ENCODE assay signal across 30 cellular contexts in the genomic region with DNA sequence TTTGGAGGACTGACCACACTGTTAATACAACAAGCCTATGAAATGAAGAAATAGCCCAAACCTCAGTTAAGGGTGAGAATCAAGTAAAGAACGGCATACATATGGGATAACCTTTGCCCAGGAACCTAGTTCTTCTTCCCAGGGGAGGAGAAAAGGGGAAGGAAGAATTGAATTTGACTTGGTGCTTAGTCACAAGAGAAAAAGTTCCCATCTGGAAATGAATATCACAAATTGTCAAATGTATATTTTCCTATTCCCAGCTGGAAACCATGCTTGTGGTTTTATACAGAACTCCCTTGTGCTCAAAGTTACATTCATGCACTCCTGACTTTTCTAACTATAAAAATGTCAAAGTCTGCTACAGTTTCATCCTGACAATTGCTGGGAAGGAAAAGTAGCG. TPM values are rescaled to one million over a fixed set of nuclear protein-coding genes. Genes with fewer than 3 reads are reported as not detected.
DNase-seq lines count a peak whose midpoint lies in the region; TF ChIP-seq lines count a peak whose summit lies in the region.
"Had no signal": no experiment of that assay in that cellular context is flagged by ENCODE, and none has a peak within 500 bp of the region (broad histone marks: within the 10 kb centered on the region; RNA-seq: fewer than 3 reads in every experiment).

No MANE protein-coding gene starts in this region.

- POLR2A ChIA-PET in Caco-2 (lab: Charles Lee) = no interaction called here

- H3K27me3 Mint-ChIP-seq in osteocyte (ENCODE audit: unreplicated experiment) (no peaks in the 10 kb centered on the region), Caco-2 (ENCODE audit: insufficient read depth, unreplicated experiment) (no peaks in the 10 kb centered on the region)

- H3K4me1 ChIP-seq in Caco-2 = 0 out of 2 replicates have a peak, but pooled peaks cover 2% of the 10 kb centered on the region
- H3K4me1 ChIP-seq: BLaER1, breast epithelium, colonic mucosa, gastrocnemius medialis had no signal

- H3K9me3 ChIP-seq in Caco-2 = no peaks in the 10 kb centered on the region
- H3K9me3 ChIP-seq: BLaER1, breast epithelium, colonic mucosa, gastrocnemius medialis, left ventricle myocardium inferior, tibial nerve had no signal

- H3K4me3 ChIP-seq in Caco-2 (ENCODE audit: low read depth, low read length) = no peak overlapping the region
- H3K4me3 ChIP-seq: BLaER1, breast epithelium, colonic mucosa, gastrocnemius medialis, left ventricle myocardium inferior, skin epidermis, tibial nerve had no signal

- intact Hi-C loops in Caco-2 (cut with micrococcal nuclease; ENCODE audit: unreplicated experiment) = no loop called here

- H3K36me3 Mint-ChIP-seq in osteocyte (ENCODE audit: unreplicated experiment) (no peaks in the 10 kb centered on the region), Caco-2 (ENCODE audit: insufficient read depth, unreplicated experiment) (no peaks in the 10 kb centered on the region)
- H3K36me3 Mint-ChIP-seq: naive B cell, WTC11 had no signal

- peak; percentile 56 for DNase-seq in EH (ENCODE audit: low read depth)
- DNase-seq in SK-MEL-5 (ENCODE audit: low read depth, low spot score) = peak; percentile 45
- peak; percentile 83 for DNase-seq in fibroblast of peridontal ligament (ENCODE audit: extremely low read depth)
- DNase-seq in osteocyte (ENCODE audit: extremely low spot score, unreplicated experiment) = no peak
- no peak for DNase-seq in DMS 273 treated with DMSO at 0.1 percent for 48 hours (lab: John Stamatoyannopoulos, UW)
- no peak for DNase-seq in DMS53 treated with DMSO at 0.1 percent for 48 hours (lab: John Stamatoyannopoulos, UW; ENCODE audit: unreplicated experiment)
- DNase-seq in Caco-2 = no peak
- DNase-seq: ACHN; activated CD4-positive, alpha-beta T cell treated with anti-CD3 and anti-CD28 coated beads, Interleukin-2, amount 50 U/mL, for 1 hour; activated naive CD4-positive, alpha-beta T cell treated with Interleukin-2 at 50 U/mL for 16 hours; activated T-cell treated with anti-CD3 and anti-CD28 coated beads, Interleukin-2, amount 50 U/mL, for 72 hours; Calu3; colonic mucosa; effector memory CD4-positive, alpha-beta T cell; gastrocnemius medialis; HFFc6; hypothalamus; Kasumi-1; left ventricle myocardium inferior; naive B cell; NCI-H510A; PC-3; Right ventricle myocardium superior; stimulated activated CD4-positive, alpha-beta T cell treated with anti-CD3 and anti-CD28 coated beads, Interleukin-2, amount 100 ng/mL, for 24 hours; SW 1271 had no signal

- no peaks in the 10 kb centered on the region for H3K27me3 ChIP-seq in Caco-2 (replicated peaks; ENCODE audit: control insufficient read depth, insufficient read depth, low read length)
- H3K27me3 ChIP-seq: BLaER1, breast epithelium, colonic mucosa, gastrocnemius medialis, tibial nerve had no signal

- no peaks in the 10 kb centered on the region for H3K36me3 ChIP-seq in Caco-2 (ENCODE audit: control insufficient read depth, insufficient read depth, low read length)
- H3K36me3 ChIP-seq: BLaER1, breast epithelium, colonic mucosa, gastrocnemius medialis, left ventricle myocardium inferior, tibial nerve had no signal

- in situ Hi-C loops in SK-MEL-5 (cut with HindIII; ENCODE audit: low pct_unique_long_range_greater_than_20kb, low sequenced_read_pairs) = no loop called here

- H3K9me3 Mint-ChIP-seq in osteocyte (ENCODE audit: unreplicated experiment) (no peaks in the 10 kb centered on the region), Caco-2 (ENCODE audit: unreplicated experiment) (no peaks in the 10 kb centered on the region)
- H3K9me3 Mint-ChIP-seq: activated T-cell treated with anti-CD3 and anti-CD28 coated beads, Interleukin-2, amount 50 U/mL, for 72 hours; HFFc6; naive B cell; WTC11 had no signal

- BruUV-seq in Caco-2 (replicated peaks; lab: Mats Ljungman, UMichigan) = no TSS peak

- TF ChIP-seq CTCF in osteocyte (IDR thresholded peaks at IDR 0.05) (no peak), Caco-2 (IDR thresholded peaks at IDR 0.05; ENCODE audit: insufficient read depth in 1 of 2, low read depth in 1 of 2, low read length in 1 of 2, severe bottlenecking in 1 of 2, unreplicated experiment in 1 of 2) (no peak)

- CTCF ChIA-PET in Caco-2 (lab: Charles Lee) = no interaction called here

- H3K27ac Mint-ChIP-seq in osteocyte (ENCODE audit: unreplicated experiment) (peak overlapping the region; percentile 62), Caco-2 (ENCODE audit: unreplicated experiment) (no peak overlapping the region)
- H3K27ac Mint-ChIP-seq: activated T-cell treated with anti-CD3 and anti-CD28 coated beads, Interleukin-2, amount 50 U/mL, for 72 hours; HFFc6; WTC11 had no signal

- H3K4me3 Mint-ChIP-seq in osteocyte (ENCODE audit: unreplicated experiment) = no peak overlapping the region
- H3K4me3 Mint-ChIP-seq in Caco-2 (ENCODE audit: unreplicated experiment) = no peak overlapping the region
- H3K4me3 Mint-ChIP-seq: activated T-cell treated with anti-CD3 and anti-CD28 coated beads, Interleukin-2, amount 50 U/mL, for 72 hours; HFFc6; naive B cell; WTC11 had no signal

- peaks cover 23% of the 10 kb centered on the region for H3K4me1 Mint-ChIP-seq in osteocyte (ENCODE audit: unreplicated experiment)
- H3K4me1 Mint-ChIP-seq in Caco-2 (ENCODE audit: low read depth, unreplicated experiment) = no peaks in the 10 kb centered on the region
- H3K4me1 Mint-ChIP-seq: naive B cell had no signal

RNA-seq across cellular contexts. Expression of gene GSAP, which starts 18.4 kb away (rescaled TPM):
- total RNA-seq in SK-MEL-5 (2014; rRNA removed; shearing (Covaris generic)) = 10.6 and 11.1 TPM in 2 replicates
- polyA plus RNA-seq in SK-MEL-5 (2015; cell fraction: cytosol; rRNA removed) = 4.1 and 6.7 TPM in 2 replicates
- polyA plus RNA-seq in SK-MEL-5 (2015; cell fraction: nucleus; rRNA removed) = 25.4 and 39.5 TPM in 2 replicates
- 0.83 and 0.84 TPM in 2 replicates for total RNA-seq in osteocyte
- 25.7 and 27.1 TPM in 2 replicates for total RNA-seq in Caco-2 (2022)

Comparison
In these comparisons a context has a peak if more than half of its experiments do, and no peak if none do; other contexts are left out.
1. DNase-seq: peak in EH (single experiment), SK-MEL-5 (single experiment) and fibroblast of peridontal ligament (single experiment); none in osteocyte (single experiment), DMS 273 treated with DMSO at 0.1 percent for 48 hours (single experiment), DMS53 treated with DMSO at 0.1 percent for 48 hours (single experiment) and Caco-2 (0 of 2).